In genomic region chr20:31661625-31662371, GRCh38 we compare ENCODE assay signal across 8 cellular contexts. TPM values are rescaled to one million over a fixed set of nuclear protein-coding genes. Genes with fewer than 3 reads are reported as not detected.
DNase-seq lines count a peak whose midpoint lies in the region; ATAC-seq and TF ChIP-seq lines count a peak whose summit lies in the region.

No MANE protein-coding gene starts in this region.

- TF ChIP-seq CTCF in dorsolateral prefrontal cortex (IDR thresholded peaks at IDR 0.05 in 54 of 56, conservative IDR thresholded peaks at IDR 0.05 in 2 of 56; ENCODE audit: low read depth in 1 of 56, partially characterized antibody in 56 of 56) (peak; percentile 72 to 96 (median 90)), lower leg skin (IDR thresholded peaks at IDR 0.05) (no peak)

- intact Hi-C loops in dorsolateral prefrontal cortex (cut with DNase I) (loop anchor here (1.0 kb wide), 1 partner anchor 62 kb away; no protein-coding TSS in a partner anchor), lower leg skin (cut with DNase I; ENCODE audit: low total_unique reads) (loop anchor here (5.0 kb wide), 1 partner anchor 61 kb away; the partner anchor contains the start of gene BCL2L1)

- DNase-seq in NOMO-1 (lab: John Stamatoyannopoulos, UW; ENCODE audit: unreplicated experiment in 2 of 2) (peak; percentile 24 to 39), NOMO-1 treated with dmso at 0.1 percent for 144 hours (lab: John Stamatoyannopoulos, UW; ENCODE audit: unreplicated experiment) (no peak), NCI-H510A (lab: John Stamatoyannopoulos, UW) (peak; percentile 77), dorsolateral prefrontal cortex (peak; percentile 77 to 86 (median 81)), lower leg skin (ENCODE audit: low spot score in 2 of 2) (peak; percentile 67 to 96)
- peak; percentile 73 to 75 for DNase-seq in activated CD4-positive, alpha-beta T cell treated with anti-CD3 and anti-CD28 coated beads, Interleukin-2, amount 50 U/mL, for 4 hours
- DNase-seq in stimulated activated CD4-positive, alpha-beta T cell treated with anti-CD3 and anti-CD28 coated beads, Interleukin-4, amount 100 ng/mL, for 4 hours, result peak; percentile 69 to 78

- no peaks in the 10 kb centered on the region for H3K27me3 ChIP-seq in dorsolateral prefrontal cortex

- peak overlapping the region; percentile 14 to 69 (median 56) for H3K4me3 ChIP-seq in dorsolateral prefrontal cortex
- no peak overlapping the region for H3K4me3 ChIP-seq in lower leg skin (ENCODE audit: low read depth, poor library complexity, severe bottlenecking)

- TF ChIP-seq POLR2A in lower leg skin (IDR thresholded peaks at IDR 0.05), result no peak

- peak; percentile 63 for ATAC-seq in HG03139 (IDR thresholded peaks at IDR 0.05; ENCODE audit: unreplicated experiment)

- H3K27ac ChIP-seq in dorsolateral prefrontal cortex, result peak overlapping the region; percentile 70 to 100 (median 92)

- WGBS in lower leg skin, 2 donors, result 7 to 12% methylated on average over 21 to 31 of the region's 31 CpGs

RNA-seq across cellular contexts. Expression of gene COX4I2, which starts 24.1 kb away (rescaled TPM):
- total RNA-seq in dorsolateral prefrontal cortex (1 to 10 TPM in 73 of 120 experiments, under 1 TPM in 16, not detected in 31; 0.66 to 5.5 (median 1.8) TPM), lower leg skin (10 to 100 TPM in 1 of 4 donors, 1 to 10 TPM in 2, under 1 TPM in 1; 0.67 to 19.0 (median 3.3) TPM)

RNA-seq across cellular contexts. Expression of gene ID1, which starts 56.7 kb away (rescaled TPM):
- 100 to 1,000 TPM in 1 of 120 experiments, 10 to 100 TPM in 117, 1 to 10 TPM in 2; 8.0 to 102 (median 36.9) TPM for total RNA-seq in dorsolateral prefrontal cortex
- total RNA-seq in lower leg skin, result 100 to 1,000 TPM; 237 to 353 (median 301) TPM

Comparison
In these comparisons a context has a peak if more than half of its experiments do, and no peak if none do; other contexts are left out.
1. CTCF ChIP-seq: peak in dorsolateral prefrontal cortex (56 of 56); none in lower leg skin (0 of 3).